In the genomic region with DNA sequence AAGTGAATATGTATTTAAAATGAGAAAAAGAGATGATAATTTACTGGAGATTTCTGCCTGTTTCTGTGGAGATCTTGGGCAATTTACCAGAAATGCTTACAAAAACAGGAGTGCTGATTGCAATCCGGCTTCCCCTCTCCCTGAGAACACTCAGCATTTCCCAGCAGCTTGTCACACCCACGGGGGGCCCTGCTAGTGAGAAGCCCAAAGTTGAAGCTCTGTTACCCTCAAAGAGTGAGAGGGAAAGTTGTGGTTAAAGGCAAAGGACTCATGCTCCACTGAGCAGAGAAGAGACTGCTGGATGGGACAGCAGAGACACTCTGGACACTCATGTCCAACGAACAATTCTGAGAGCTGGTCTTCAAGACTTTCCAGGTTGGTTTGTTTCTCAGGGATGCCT, we compare ENCODE assay signal across 15 cellular contexts. TPM values are rescaled to one million over a fixed set of nuclear protein-coding genes. Genes with fewer than 3 reads are reported as not detected.
DNase-seq lines count a peak whose midpoint lies in the region; ATAC-seq and TF ChIP-seq lines count a peak whose summit lies in the region.
"Had no signal": no experiment of that assay in that cellular context is flagged by ENCODE, and none has a peak within 500 bp of the region (broad histone marks: within the 10 kb centered on the region; RNA-seq: fewer than 3 reads in every experiment).

No MANE protein-coding gene starts in this region.

- ATAC-seq in HG03571 (IDR thresholded peaks at IDR 0.05; ENCODE audit: unreplicated experiment) = peak; percentile 16
- ATAC-seq in natural killer cell treated with Interleukin-12 subunit alpha and Interleukin-12 subunit beta and Interleukin-15 and Interleukin-18, amount 100 ng/mL, for 72 hours = peak; percentile 20 to 43
- ATAC-seq in HG02678 (IDR thresholded peaks at IDR 0.05; ENCODE audit: unreplicated experiment) = no peak
- ATAC-seq in HG02885 (IDR thresholded peaks at IDR 0.05; ENCODE audit: poor library complexity, unreplicated experiment) = no peak
- no peak for ATAC-seq in GM19463 (IDR thresholded peaks at IDR 0.05; ENCODE audit: unreplicated experiment)
- ATAC-seq: HepG2 had no signal

- H3K4me1 Mint-ChIP-seq in activated naive CD4-positive, alpha-beta T cell treated with anti-CD3 and anti-CD28 coated beads, Interleukin-2, amount 50 U/mL, for 24 hours = peaks cover 83% of the 10 kb centered on the region
- peaks cover 64 to 86% of the 10 kb centered on the region in 2 donors for H3K4me1 Mint-ChIP-seq in natural killer cell treated with Interleukin-12 subunit alpha and Interleukin-12 subunit beta and Interleukin-15 and Interleukin-18, amount 100 ng/mL, for 72 hours (ENCODE audit: low read depth in 2 of 2)

- TF ChIP-seq CTCF in C4-2B (conservative IDR thresholded peaks at IDR 0.05) = no peak

- DNase-seq in natural killer cell treated with Interleukin-12 subunit alpha and Interleukin-12 subunit beta and Interleukin-15 and Interleukin-18, amount 100 ng/mL, for 72 hours (ENCODE audit: low spot score) = peak; percentile 90
- DNase-seq in SIG-M5 (lab: John Stamatoyannopoulos, UW) = no peak
- DNase-seq: COR-L47, HFFc6, NCI-H526 had no signal

- no peaks in the 10 kb centered on the region for H3K36me3 Mint-ChIP-seq in activated naive CD4-positive, alpha-beta T cell treated with anti-CD3 and anti-CD28 coated beads, Interleukin-2, amount 50 U/mL, for 24 hours
- peaks cover 49% of the 10 kb centered on the region for H3K36me3 Mint-ChIP-seq in natural killer cell treated with Interleukin-12 subunit alpha and Interleukin-12 subunit beta and Interleukin-15 and Interleukin-18, amount 100 ng/mL, for 72 hours

- peak overlapping the region; percentile 74 for H3K27ac ChIP-seq in C4-2B
- H3K27ac ChIP-seq: cardiac muscle cell, suprapubic skin had no signal

- H3K27ac Mint-ChIP-seq in activated naive CD4-positive, alpha-beta T cell treated with anti-CD3 and anti-CD28 coated beads, Interleukin-2, amount 50 U/mL, for 24 hours = peak overlapping the region; percentile 82
- H3K27ac Mint-ChIP-seq in natural killer cell treated with Interleukin-12 subunit alpha and Interleukin-12 subunit beta and Interleukin-15 and Interleukin-18, amount 100 ng/mL, for 72 hours = peak overlapping the region; percentile 98
- H3K27ac Mint-ChIP-seq: HFFc6, progenitor cell of endocrine pancreas had no signal

- no peak overlapping the region for H3K4me3 Mint-ChIP-seq in activated naive CD4-positive, alpha-beta T cell treated with anti-CD3 and anti-CD28 coated beads, Interleukin-2, amount 50 U/mL, for 24 hours
- peak overlapping the region; percentile 94 for H3K4me3 Mint-ChIP-seq in natural killer cell treated with Interleukin-12 subunit alpha and Interleukin-12 subunit beta and Interleukin-15 and Interleukin-18, amount 100 ng/mL, for 72 hours
- H3K4me3 Mint-ChIP-seq: HFFc6 had no signal

- H3K27me3 Mint-ChIP-seq in activated naive CD4-positive, alpha-beta T cell treated with anti-CD3 and anti-CD28 coated beads, Interleukin-2, amount 50 U/mL, for 24 hours = no peaks in the 10 kb centered on the region
- no peaks in the 10 kb centered on the region for H3K27me3 Mint-ChIP-seq in natural killer cell treated with Interleukin-12 subunit alpha and Interleukin-12 subunit beta and Interleukin-15 and Interleukin-18, amount 100 ng/mL, for 72 hours

- peaks cover 6% of the 10 kb centered on the region for H3K9me3 Mint-ChIP-seq in activated naive CD4-positive, alpha-beta T cell treated with anti-CD3 and anti-CD28 coated beads, Interleukin-2, amount 50 U/mL, for 24 hours
- no peaks in the 10 kb centered on the region for H3K9me3 Mint-ChIP-seq in natural killer cell treated with Interleukin-12 subunit alpha and Interleukin-12 subunit beta and Interleukin-15 and Interleukin-18, amount 100 ng/mL, for 72 hours

RNA-seq across cellular contexts. Expression of gene MCTP2, which starts 2.9 kb away (rescaled TPM):
- 100 to 1,000 TPM; 262 to 344 TPM for total RNA-seq in natural killer cell treated with Interleukin-12 subunit alpha and Interleukin-12 subunit beta and Interleukin-15 and Interleukin-18, amount 100 ng/mL, for 72 hours

Comparison
In these comparisons a context has a peak if more than half of its experiments do, and no peak if none do; other contexts are left out.
1. ATAC-seq: peak in HG03571 (single experiment) and natural killer cell treated with Interleukin-12 subunit alpha and Interleukin-12 subunit beta and Interleukin-15 and Interleukin-18, amount 100 ng/mL, for 72 hours (2 of 2); none in HG02678 (single experiment), HG02885 (single experiment) and GM19463 (single experiment).